8 cellular contexts compared by ENCODE assay signal in genomic region chr10:103757531-103758293, GRCh38.
DNase-seq lines count a peak whose midpoint lies in the region; ATAC-seq and TF ChIP-seq lines count a peak whose summit lies in the region.

No MANE protein-coding gene starts in this region.

- no peak overlapping the region for H3K4me3 ChIP-seq in BLaER1
- H3K4me3 ChIP-seq in HUES48 (ENCODE audit: low read depth, low read length) = no peak overlapping the region
- no peak overlapping the region for H3K4me3 ChIP-seq in esophagus (ENCODE audit: low read depth in 1 of 2, low read length in 2 of 2)

- no peak for ATAC-seq in HG03521 (IDR thresholded peaks at IDR 0.05; ENCODE audit: unreplicated experiment)
- ATAC-seq in HG02981 (IDR thresholded peaks at IDR 0.05; ENCODE audit: unreplicated experiment) = no peak

- H3K4me3 Mint-ChIP-seq in nephron = no peak overlapping the region

- H3K27ac ChIP-seq in BLaER1 (no peak overlapping the region), HUES48 (ENCODE audit: low read depth, low read length) (peak overlapping the region; percentile 63), esophagus (ENCODE audit: low read depth in 2 of 2, low read length in 1 of 2) (peak overlapping the region; percentile 74 to 96)

- no peaks in the 10 kb centered on the region for H3K27me3 Mint-ChIP-seq in nephron (ENCODE audit: low read depth)

- H3K27ac Mint-ChIP-seq in nephron = peak overlapping the region; percentile 85 to 90 (median 86)

- H3K4me2 ChIP-seq in BLaER1 = peak overlapping the region; percentile 91

- no peaks in the 10 kb centered on the region for H3K9me3 Mint-ChIP-seq in nephron

- no peaks in the 10 kb centered on the region for H3K9me3 ChIP-seq in BLaER1
- H3K9me3 ChIP-seq in HUES48 (ENCODE audit: control insufficient read depth, insufficient read depth, low read length) = no peaks in the 10 kb centered on the region
- H3K9me3 ChIP-seq in esophagus (ENCODE audit: control insufficient read depth in 2 of 2, insufficient read depth in 1 of 2, low read depth in 1 of 2, low read length in 1 of 2) = no peaks in the 10 kb centered on the region

- no peak for TF ChIP-seq CTCF in nephron (IDR thresholded peaks at IDR 0.05; ENCODE audit: unreplicated experiment in 3 of 3)

- H4K20me1 ChIP-seq in BLaER1 = peaks cover 58% of the 10 kb centered on the region

- H3K4me1 Mint-ChIP-seq in nephron = peaks cover 35% of the 10 kb centered on the region

- H3K9ac ChIP-seq in BLaER1 (no peak overlapping the region), HUES48 (ENCODE audit: low read depth, low read length) (no peak overlapping the region)

- DNase-seq in activated CD4-positive, CD25-positive, alpha-beta regulatory T cell treated with anti-CD3 and anti-CD28 coated beads, Interleukin-2, amount 50 U/mL, for 72 hours = peak; percentile 53
- DNase-seq in NCI-H1930 (lab: John Stamatoyannopoulos, UW) = no peak

- H3K36me3 ChIP-seq in BLaER1 (peaks cover 29% of the 10 kb centered on the region; the same call in 1 of the 2 replicates), HUES48 (ENCODE audit: control insufficient read depth, insufficient read depth, low read length) (no peaks in the 10 kb centered on the region), esophagus (ENCODE audit: control insufficient read depth in 2 of 2, insufficient read depth in 2 of 2, low read length in 1 of 2) (no peaks in the 10 kb centered on the region)

- peaks cover 73% of the 10 kb centered on the region for H3K4me1 ChIP-seq in BLaER1
- H3K4me1 ChIP-seq in HUES48 (ENCODE audit: control insufficient read depth, insufficient read depth, low read length) = peaks cover 26% of the 10 kb centered on the region
- peaks cover 0 to 31% of the 10 kb centered on the region in 2 donors for H3K4me1 ChIP-seq in esophagus (ENCODE audit: control insufficient read depth in 2 of 2, insufficient read depth in 2 of 2, low read length in 1 of 2)

- H3K36me3 Mint-ChIP-seq in nephron (ENCODE audit: low read depth) = no peaks in the 10 kb centered on the region

- H3K27me3 ChIP-seq in BLaER1 = no peaks in the 10 kb centered on the region
- H3K27me3 ChIP-seq in HUES48 (ENCODE audit: control insufficient read depth, insufficient read depth, low read length) = no peaks in the 10 kb centered on the region
- no peaks in the 10 kb centered on the region for H3K27me3 ChIP-seq in esophagus (ENCODE audit: control insufficient read depth in 1 of 2, insufficient read depth in 2 of 2, low read length in 2 of 2)

- WGBS in esophagus, 2 donors = 31 to 47% methylated on average over 18 of the region's 18 CpGs
